ENCODE assay signal across 10 cellular contexts in genomic region chr9:130847306-130848217, GRCh38. TPM values are rescaled to one million over a fixed set of nuclear protein-coding genes. Genes with fewer than 3 reads are reported as not detected.
DNase-seq lines count a peak whose midpoint lies in the region; ATAC-seq and TF ChIP-seq lines count a peak whose summit lies in the region.
"Had no signal": no experiment of that assay in that cellular context is flagged by ENCODE, and none has a peak within 500 bp of the region (broad histone marks: within the 10 kb centered on the region; RNA-seq: fewer than 3 reads in every experiment).

No MANE protein-coding gene starts in this region.

- peaks cover 9% of the 10 kb centered on the region for H3K4me1 ChIP-seq in PC-9 (replicated peaks; ENCODE audit: insufficient read depth)
- H3K4me1 ChIP-seq in esophagus squamous epithelium: peaks cover 6 to 94% (median 59%) of the 10 kb centered on the region in 3 donors
- H3K4me1 ChIP-seq in muscle layer of colon (ENCODE audit: insufficient read depth, low read length): peaks cover 72% of the 10 kb centered on the region

- CTCF ChIA-PET in PC-9 (lab: Charles Lee): interaction anchor here (1.0 kb wide), 1 partner anchor 19 kb away, joined by 3 read pairs; no protein-coding TSS in a partner anchor

- peaks cover 56% of the 10 kb centered on the region for H3K79me2 ChIP-seq in PC-9 (ENCODE audit: low read depth)

- BruUV-seq in PC-9 (replicated peaks; lab: Mats Ljungman, UMichigan): no TSS peak

- TF ChIP-seq CTCF in PC-9 (conservative IDR thresholded peaks at IDR 0.05) (no peak), esophagus squamous epithelium (IDR thresholded peaks at IDR 0.05) (peak in 1 of 6 experiments; percentile 11)

- ATAC-seq in GM18502 (IDR thresholded peaks at IDR 0.05; ENCODE audit: poor library complexity, unreplicated experiment): no peak
- ATAC-seq in GM18511 (IDR thresholded peaks at IDR 0.05; ENCODE audit: unreplicated experiment): no peak

- TF ChIP-seq POLR2A in esophagus squamous epithelium (IDR thresholded peaks at IDR 0.05): peak in 1 of 4 donors; percentile 14

- H3K9me3 ChIP-seq in PC-9 (ENCODE audit: insufficient read depth, low read depth) (no peaks in the 10 kb centered on the region), esophagus squamous epithelium (no peaks in the 10 kb centered on the region), muscle layer of colon (ENCODE audit: low read length) (no peaks in the 10 kb centered on the region)

- intact Hi-C loops in PC-9 (cut with micrococcal nuclease; ENCODE audit: unreplicated experiment): no loop called here
- intact Hi-C loops in esophagus squamous epithelium (cut with DNase I): no loop called here

- H3K4me3 ChIP-seq in PC-9 (no peak overlapping the region), esophagus squamous epithelium (peak overlapping the region in 1 of 4 donors; percentile 51), muscle layer of colon (ENCODE audit: low read depth in 1 of 2, low read length in 2 of 2) (peak overlapping the region in 1 of 2 donors; percentile 17)

- no peak overlapping the region for H3K4me2 ChIP-seq in PC-9

- peaks cover 5% of the 10 kb centered on the region; the same call in 1 of the 2 replicates for H3F3A ChIP-seq in PC-9 (ENCODE audit: insufficient read depth, low read depth)

- H3K36me3 ChIP-seq in PC-9 (ENCODE audit: low read depth) (no peaks in the 10 kb centered on the region), esophagus squamous epithelium (no peaks in the 10 kb centered on the region), muscle layer of colon (ENCODE audit: insufficient read depth, low read length) (peaks cover 4% of the 10 kb centered on the region)

- DNase-seq in ACHN (peak; percentile 91), PC-9 (peak in 1 of 2 experiments; percentile 28), esophagus squamous epithelium (lab: John Stamatoyannopoulos, UW) (no peak), activated gamma-delta T cell treated with Interleukin-2 at 50 U/mL for 16 hours (no peak), SIG-M5 (lab: John Stamatoyannopoulos, UW) (no peak)
- DNase-seq: DMS79; NK-92 treated with Interleukin-12 subunit alpha and Interleukin-12 subunit beta, amount 100 ng/mL, for 24 hours had no signal

- 13 to 30% methylated on average over 11 to 13 of the region's 13 CpGs for WGBS in esophagus squamous epithelium, 2 donors

- no peak overlapping the region for H2AFZ ChIP-seq in PC-9

- peaks cover 20% of the 10 kb centered on the region for H4K20me1 ChIP-seq in PC-9 (ENCODE audit: insufficient read depth)

- peak overlapping the region; percentile 29 for H3K9ac ChIP-seq in muscle layer of colon (ENCODE audit: low read length)

- peak overlapping the region; percentile 1; the same call in 1 of the 2 replicates for H3K27ac ChIP-seq in PC-9
- H3K27ac ChIP-seq in esophagus squamous epithelium: peak overlapping the region; percentile 74 to 93 (median 90)
- H3K27ac ChIP-seq in muscle layer of colon (ENCODE audit: low read depth, low read length): peak overlapping the region; percentile 93

- POLR2A ChIA-PET in PC-9 (lab: Charles Lee; ENCODE audit: unreplicated experiment): interaction anchor here (0.7 kb wide), 1 partner anchor 13 kb away, joined by 4 read pairs; no protein-coding TSS in a partner anchor

- in situ Hi-C loops in ACHN (cut with HindIII; ENCODE audit: low pct_ligation_motif_present, low pct_unique_long_range_greater_than_20kb, low sequenced_read_pairs): no loop called here

- no peaks in the 10 kb centered on the region for H3K9me2 ChIP-seq in PC-9 (ENCODE audit: insufficient read depth)

- H3K27me3 ChIP-seq in PC-9 (ENCODE audit: insufficient read depth, low read depth) (no peaks in the 10 kb centered on the region), esophagus squamous epithelium (no peaks in the 10 kb centered on the region), muscle layer of colon (ENCODE audit: control insufficient read depth in 1 of 2, insufficient read depth in 2 of 2, low read length in 2 of 2) (no peaks in the 10 kb centered on the region)

RNA-seq across cellular contexts. Expression of gene ABL1, which starts 12.5 kb away (rescaled TPM):
- total RNA-seq in PC-9 (2021) (48.6 and 54.8 TPM in 2 replicates), esophagus squamous epithelium (10 to 100 TPM; 22.1 to 51.7 (median 27.1) TPM)

RNA-seq across cellular contexts. Expression of gene QRFP, which starts 49.0 kb away (rescaled TPM):
- total RNA-seq in PC-9 (2021) (not detected in 2 replicates), esophagus squamous epithelium (under 1 TPM in 1 of 4 donors, not detected in 3; 0.18 TPM)

Comparison
In these comparisons a context has a peak if more than half of its experiments do, and no peak if none do; other contexts are left out.
1. H3K27ac ChIP-seq: peak in every context shown above with its lines; median percentile 93 in muscle layer of colon; 90 in esophagus squamous epithelium; 1 in PC-9.